Comparison of ENCODE assay signal across 8 cellular contexts in the genomic region with DNA sequence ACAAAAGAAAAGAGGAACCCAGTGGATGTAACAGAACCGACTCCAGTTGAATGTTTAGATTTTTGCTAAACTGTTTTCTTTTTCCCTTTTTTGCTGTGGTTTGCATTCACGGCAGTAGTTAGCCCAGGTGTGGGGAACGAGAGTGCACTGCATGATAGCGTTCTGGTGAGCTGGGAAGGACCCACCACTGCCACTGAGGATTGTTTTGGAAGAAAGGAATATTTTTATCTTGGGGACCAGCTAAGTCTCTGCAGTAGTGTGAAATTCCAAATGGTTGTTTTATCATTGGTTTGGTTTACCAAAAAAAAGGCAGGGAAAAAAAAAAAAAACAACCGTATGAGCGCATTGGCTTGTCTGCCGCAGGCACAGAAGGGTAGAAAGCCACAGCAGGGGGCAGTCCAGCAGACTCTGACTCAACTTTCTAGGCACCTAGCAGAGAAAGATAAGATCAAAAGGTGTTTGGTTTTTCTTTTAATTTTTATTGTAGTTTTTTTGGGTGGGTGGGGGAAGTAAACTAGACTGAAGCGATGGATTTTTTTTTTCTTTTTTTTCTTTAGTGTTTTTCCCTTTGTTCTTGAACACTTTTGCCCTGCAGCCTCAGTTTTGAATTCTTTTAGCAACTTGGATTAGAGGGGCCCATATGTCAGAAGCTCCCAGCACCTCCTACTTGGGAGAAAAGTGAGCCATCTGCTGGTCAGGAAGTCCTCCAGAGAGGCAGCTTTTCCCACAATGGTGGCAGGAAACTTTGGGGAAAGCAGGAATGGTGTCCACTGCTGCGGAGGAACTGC. TPM values are rescaled to one million over a fixed set of nuclear protein-coding genes. Genes with fewer than 3 reads are reported as not detected.
A peak's percentile ranks its signal among the peaks of the same experiment; 100 is the strongest.
DNase-seq lines count a peak whose midpoint lies in the region; ATAC-seq and TF ChIP-seq lines count a peak whose summit lies in the region.

No MANE protein-coding gene starts in this region.

- H3K27me3 ChIP-seq in osteoblast (ENCODE audit: insufficient read depth, low read length): no peaks in the 10 kb centered on the region

- H4K20me1 ChIP-seq in osteoblast (ENCODE audit: insufficient read depth, low read length): peaks cover 4% of the 10 kb centered on the region

- peaks cover 67% of the 10 kb centered on the region for H3K4me1 Mint-ChIP-seq in dendritic cell treated with granulocyte-macrophage colony-stimulating factor and Interleukin-4, amounts not matched to agents 40 ng/mL and 50 ng/mL, for 4 days (ENCODE audit: low read depth)

- H3K4me1 ChIP-seq in osteoblast (ENCODE audit: insufficient read depth, low read length): no peaks in the 10 kb centered on the region

- no peak overlapping the region for H3K4me3 Mint-ChIP-seq in dendritic cell treated with granulocyte-macrophage colony-stimulating factor and Interleukin-4, amounts not matched to agents 40 ng/mL and 50 ng/mL, for 4 days

- H3K4me3 ChIP-seq in HFF-Myc (replicated peaks; ENCODE audit: low read depth, low read length) (no peak overlapping the region), osteoblast (ENCODE audit: insufficient read depth, low read length) (no peak overlapping the region)

- H3K36me3 ChIP-seq in osteoblast (ENCODE audit: insufficient read depth, low read length): peaks cover 3% of the 10 kb centered on the region

- no peaks in the 10 kb centered on the region for H3K9me3 Mint-ChIP-seq in dendritic cell treated with granulocyte-macrophage colony-stimulating factor and Interleukin-4, amounts not matched to agents 40 ng/mL and 50 ng/mL, for 4 days

- peak; percentile 62 for DNase-seq in A172 (ENCODE audit: low spot score)
- no peak for DNase-seq in HFF-Myc (ENCODE audit: extremely low read depth, low read depth)
- peak in 3 of 4 experiments; percentile 15 to 36 (median 30) for DNase-seq in activated CD4-positive, CD25-positive, alpha-beta regulatory T cell (lab: John Stamatoyannopoulos, UW)
- DNase-seq in osteoblast (ENCODE audit: insufficient read length, low spot score, missing footprints): no peak
- DNase-seq in NCI-H510A treated with DMSO at 0.1 percent for 48 hours (lab: John Stamatoyannopoulos, UW): no peak

- no peak overlapping the region for H3K27ac ChIP-seq in osteoblast (ENCODE audit: low read depth, low read length)

- intact Hi-C loops in dendritic cell treated with granulocyte-macrophage colony-stimulating factor and Interleukin-4, amounts not matched to agents 40 ng/mL and 50 ng/mL, for 4 days (cut with micrococcal nuclease): no loop called here

- no peaks in the 10 kb centered on the region for H3K27me3 Mint-ChIP-seq in dendritic cell treated with granulocyte-macrophage colony-stimulating factor and Interleukin-4, amounts not matched to agents 40 ng/mL and 50 ng/mL, for 4 days

- peaks cover 48% of the 10 kb centered on the region for H3K36me3 Mint-ChIP-seq in dendritic cell treated with granulocyte-macrophage colony-stimulating factor and Interleukin-4, amounts not matched to agents 40 ng/mL and 50 ng/mL, for 4 days (ENCODE audit: low read depth)

- peak overlapping the region; percentile 61 for H3K27ac Mint-ChIP-seq in dendritic cell treated with granulocyte-macrophage colony-stimulating factor and Interleukin-4, amounts not matched to agents 40 ng/mL and 50 ng/mL, for 4 days

- ATAC-seq in HG03342 (IDR thresholded peaks at IDR 0.05; ENCODE audit: unreplicated experiment): no peak
- ATAC-seq in HG03039 (IDR thresholded peaks at IDR 0.05; ENCODE audit: unreplicated experiment): no peak

- TF ChIP-seq CTCF in HFF-Myc (IDR thresholded peaks at IDR 0.05; ENCODE audit: low read depth, low read length, missing control alignments): peak; percentile 55
- peak; percentile 27 for TF ChIP-seq CTCF in osteoblast (IDR thresholded peaks at IDR 0.05; ENCODE audit: extremely low read depth, low read depth, low read length)

- H3K9me3 ChIP-seq in osteoblast (ENCODE audit: low read depth, low read length): peaks cover 2% of the 10 kb centered on the region

- no peak overlapping the region for H3K4me2 ChIP-seq in osteoblast (ENCODE audit: insufficient read depth, low read length)

- no peak overlapping the region for H2AFZ ChIP-seq in osteoblast (ENCODE audit: low read length)

- no peaks in the 10 kb centered on the region for H3K79me2 ChIP-seq in osteoblast (ENCODE audit: insufficient read depth, low read length)

RNA-seq across cellular contexts. Expression of a gene that starts 13.5 kb away (rescaled TPM):
- total RNA-seq in A172 (2014; rRNA removed; shearing (Covaris generic)): 338 and 339 TPM in 2 replicates
- 54.2 and 59.7 TPM in 2 replicates for total RNA-seq in osteoblast

RNA-seq across cellular contexts. Expression of a gene that starts 18.7 kb away (rescaled TPM):
- 23.7 and 32.6 TPM in 2 replicates for total RNA-seq in A172 (2014; rRNA removed; shearing (Covaris generic))
- 9.7 and 10.9 TPM in 2 replicates for total RNA-seq in osteoblast

RNA-seq across cellular contexts. Expression of a gene that starts 50.7 kb away (rescaled TPM):
- 9.4 and 9.8 TPM in 2 replicates for total RNA-seq in A172 (2014; rRNA removed; shearing (Covaris generic))
- 135 and 141 TPM in 2 replicates for total RNA-seq in osteoblast

RNA-seq across cellular contexts. Expression of a gene that starts 53.9 kb away (rescaled TPM):
- 0.17 TPM in 1 of 2 replicates, not detected in the other for total RNA-seq in A172 (2014; rRNA removed; shearing (Covaris generic))
- under 0.01 and 0.36 TPM in 2 replicates for total RNA-seq in osteoblast

Comparison
In these comparisons a context has a peak if more than half of its experiments do, and no peak if none do; other contexts are left out.
1. DNase-seq: peak in A172 (single experiment) and activated CD4-positive, CD25-positive, alpha-beta regulatory T cell (3 of 4); none in HFF-Myc (single experiment), osteoblast (single experiment) and NCI-H510A treated with DMSO at 0.1 percent for 48 hours (single experiment).
2. RNA of a gene that starts 50.7 kb away (total RNA-seq): 135 to 141 TPM in osteoblast; 9.4 to 9.8 TPM in A172; every median in the first group is over 10 times any median in the second.